ENCODE assay signal across 9 cellular contexts in the genomic region with DNA sequence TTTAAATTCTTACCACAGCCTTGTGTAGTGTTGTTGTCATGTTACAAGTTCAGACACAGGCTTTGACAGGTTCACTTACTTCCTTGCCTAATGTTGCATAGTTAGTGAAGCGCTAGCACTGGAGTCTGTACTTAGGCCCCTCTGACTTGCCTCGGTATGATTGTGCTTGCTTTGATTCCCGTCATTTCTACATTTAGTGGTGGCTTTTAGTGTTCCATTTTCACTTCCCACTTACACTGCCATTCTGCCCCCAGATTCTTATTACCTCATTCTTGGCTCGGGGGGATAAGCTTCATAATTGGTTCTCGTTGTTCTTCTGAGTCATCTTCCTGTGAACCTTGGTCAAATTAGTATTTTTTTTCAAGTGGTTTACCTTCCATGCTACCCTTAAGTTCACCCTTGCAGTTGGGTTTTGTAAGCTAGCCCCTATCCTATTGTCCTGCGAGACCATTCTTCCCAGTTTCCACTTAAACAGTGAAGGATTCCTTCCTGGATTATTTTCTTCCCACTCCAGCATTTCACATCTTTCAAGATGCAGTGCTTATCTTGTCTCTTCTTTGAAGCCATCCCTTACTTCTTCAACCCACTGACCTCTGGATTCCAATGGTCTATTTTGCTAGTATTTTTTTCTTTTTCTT.
DNase-seq lines count a peak whose midpoint lies in the region; ATAC-seq and TF ChIP-seq lines count a peak whose summit lies in the region.
"Had no signal": no experiment of that assay in that cellular context is flagged by ENCODE, and none has a peak within 500 bp of the region (broad histone marks: within the 10 kb centered on the region; RNA-seq: fewer than 3 reads in every experiment).

No MANE protein-coding gene starts in this region.

- no peaks in the 10 kb centered on the region for H3K27me3 Mint-ChIP-seq in activated T-cell treated with anti-CD3 and anti-CD28 coated beads, Interleukin-2, amount 50 U/mL, for 72 hours (ENCODE audit: low read depth)

- peak; percentile 87 for ATAC-seq in GM21515 (IDR thresholded peaks at IDR 0.05; ENCODE audit: unreplicated experiment)
- peak; percentile 96 for ATAC-seq in HG03575 (IDR thresholded peaks at IDR 0.05; ENCODE audit: extremely low read depth, insufficient number of reproducible peaks, low FRiP score, unreplicated experiment)
- ATAC-seq in activated T-cell treated with anti-CD3 and anti-CD28 coated beads, Interleukin-2, amount 50 U/mL, for 72 hours (replicated peaks in 1 of 2) = peak; percentile 98
- peak; percentile 21 for ATAC-seq in mucosa of descending colon

- TF ChIP-seq CTCF in GM13977 (IDR thresholded peaks at IDR 0.05; ENCODE audit: extremely low read depth, insufficient read depth, missing control alignments) (no peak), mucosa of descending colon (IDR thresholded peaks at IDR 0.05) (no peak)

- H3K9me3 Mint-ChIP-seq in activated T-cell treated with anti-CD3 and anti-CD28 coated beads, Interleukin-2, amount 50 U/mL, for 72 hours = peaks cover 0 to 2% of the 10 kb centered on the region in 2 donors

- no peaks in the 10 kb centered on the region for H3K9me3 ChIP-seq in mucosa of descending colon
- H3K9me3 ChIP-seq: neutrophil had no signal

- no peaks in the 10 kb centered on the region for H3K36me3 ChIP-seq in mucosa of descending colon (ENCODE audit: low read depth)
- H3K36me3 ChIP-seq: neutrophil had no signal

- DNase-seq in GM13977 (ENCODE audit: low spot score) (peak; percentile 32), mucosa of descending colon (no peak), NCI-H82 (lab: John Stamatoyannopoulos, UW) (no peak), ecto neural progenitor cell (ENCODE audit: low spot score) (no peak), cortex of kidney (lab: John Stamatoyannopoulos, UW) (no peak)
- peak; percentile 66 to 68 for DNase-seq in activated T-cell treated with anti-CD3 and anti-CD28 coated beads, Interleukin-2, amount 50 U/mL, for 72 hours

- H3K27ac Mint-ChIP-seq in activated T-cell treated with anti-CD3 and anti-CD28 coated beads, Interleukin-2, amount 50 U/mL, for 72 hours = peak overlapping the region; percentile 89

- in situ Hi-C loops in GM13977 (cut with MboI; ENCODE audit: low pct_unique_long_range_greater_than_20kb, low sequenced_read_pairs, unreplicated experiment) = no loop called here

- peak overlapping the region; percentile 41 to 83 for H3K4me3 Mint-ChIP-seq in activated T-cell treated with anti-CD3 and anti-CD28 coated beads, Interleukin-2, amount 50 U/mL, for 72 hours

- no peaks in the 10 kb centered on the region for H3K4me1 ChIP-seq in mucosa of descending colon (ENCODE audit: low read depth)

- intact Hi-C loops in mucosa of descending colon (cut with DNase I, micrococcal nuclease) = no loop called here

- peaks cover 63% of the 10 kb centered on the region for H3K4me1 Mint-ChIP-seq in activated T-cell treated with anti-CD3 and anti-CD28 coated beads, Interleukin-2, amount 50 U/mL, for 72 hours (ENCODE audit: low read depth)

- no peak overlapping the region for H3K4me3 ChIP-seq in mucosa of descending colon

- peaks cover 0 to 12% of the 10 kb centered on the region in 2 donors for H3K36me3 Mint-ChIP-seq in activated T-cell treated with anti-CD3 and anti-CD28 coated beads, Interleukin-2, amount 50 U/mL, for 72 hours (ENCODE audit: insufficient read depth in 2 of 2)

Comparison
In these comparisons a context has a peak if more than half of its experiments do, and no peak if none do; other contexts are left out.
1. DNase-seq: peak in GM13977 (single experiment) and activated T-cell treated with anti-CD3 and anti-CD28 coated beads, Interleukin-2, amount 50 U/mL, for 72 hours (2 of 2); none in mucosa of descending colon (0 of 3), NCI-H82 (single experiment), ecto neural progenitor cell (single experiment) and cortex of kidney (single experiment).
2. ATAC-seq: peak in every context shown above with its lines; median percentile 98 in activated T-cell treated with anti-CD3 and anti-CD28 coated beads, Interleukin-2, amount 50 U/mL, for 72 hours; 96 in HG03575; 87 in GM21515; 21 in mucosa of descending colon.